28 cellular contexts compared by ENCODE assay signal in the genomic region with DNA sequence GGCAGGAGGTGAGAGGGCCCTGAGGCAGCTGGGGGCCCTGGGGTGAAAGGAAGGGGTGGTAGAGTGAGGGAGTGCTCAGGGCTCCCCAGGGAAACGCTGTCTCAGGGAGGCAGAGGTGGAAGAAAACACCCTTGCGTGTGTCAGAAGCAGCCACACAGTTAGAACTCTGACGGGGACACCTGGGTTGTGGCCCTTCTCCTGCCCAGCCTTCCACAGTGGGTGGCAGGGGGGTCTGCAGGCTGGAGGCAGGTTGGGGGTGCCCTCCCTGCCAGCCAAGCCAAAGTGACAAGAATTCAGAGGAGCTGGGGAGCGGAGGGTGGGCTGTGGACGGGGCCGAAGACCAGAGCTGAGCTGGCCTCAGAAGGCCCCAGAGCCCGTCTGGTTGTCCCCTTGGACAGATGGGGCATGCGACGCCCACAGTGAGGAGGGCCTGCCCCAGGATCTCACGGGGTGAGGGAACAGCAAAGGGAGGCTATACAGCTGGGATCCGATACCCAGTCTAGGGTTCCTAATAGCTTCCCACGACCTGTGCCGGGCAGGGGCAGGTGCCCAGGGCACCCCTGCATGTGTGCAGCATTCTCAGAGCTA.
"Had no signal": no experiment of that assay in that cellular context is flagged by ENCODE, and none has a peak within 500 bp of the region (broad histone marks: within the 10 kb centered on the region; RNA-seq: fewer than 3 reads in every experiment).

No MANE protein-coding gene starts in this region.

- H3K4me1 ChIP-seq: gastrocnemius medialis, left ventricle myocardium inferior had no signal

- H3K27ac ChIP-seq: gastrocnemius medialis, hepatocyte, left ventricle myocardium inferior, neutrophil, skin epidermis, thoracic aorta, VCaP had no signal

- H3K4me3 Mint-ChIP-seq: activated naive CD8-positive, alpha-beta T cell; effector memory CD8-positive, alpha-beta T cell; mesothelial cell of epicardium; naive thymus-derived CD8-positive, alpha-beta T cell had no signal

- DNase-seq: activated CD4-positive, alpha-beta T cell treated with anti-CD3 and anti-CD28 coated beads for 48 hours; activated CD4-positive, alpha-beta T cell treated with anti-CD3 and anti-CD28 coated beads, Interleukin-2, amount 50 U/mL, for 48 hours; activated CD8-positive, alpha-beta memory T cell treated with anti-CD3 and anti-CD28 coated beads for 24 hours; activated effector memory CD4-positive, alpha-beta T cell treated with Interleukin-2 at 50 U/mL for 16 hours; activated naive CD4-positive, alpha-beta T cell treated with Interleukin-2 at 50 U/mL for 16 hours; cerebellar nuclear complex; cortex of kidney; effector memory CD8-positive, alpha-beta T cell; erythroblast; islet precursor cell; left ventricle myocardium inferior; naive thymus-derived CD8-positive, alpha-beta T cell; stimulated activated CD4-positive, alpha-beta T cell treated with anti-CD3 and anti-CD28 coated beads, Interleukin-12 subunit alpha, Interleukin-12 subunit beta, amount 100 ng/mL, for 4 hours; stimulated activated CD4-positive, alpha-beta T cell treated with anti-CD3 and anti-CD28 coated beads, Interleukin-4, amount 100 ng/mL, for 1 hour; stimulated activated naive CD8-positive, alpha-beta T cell treated with anti-CD3 and anti-CD28 coated beads, Interleukin-15, Interleukin-2, amounts not matched to agents 100 U/mL and 50 U/mL, for 24 hours; T-helper 9 cell; trophoblast cell had no signal

- ATAC-seq: activated CD4-positive, CD25-positive, alpha-beta regulatory T cell treated with anti-CD3 and anti-CD28 coated beads, Interleukin-2, amount 50 U/mL, for 24 hours; effector memory CD8-positive, alpha-beta T cell; gastrocnemius medialis; naive thymus-derived CD8-positive, alpha-beta T cell; sciatic nerve; stimulated activated naive CD8-positive, alpha-beta T cell treated with anti-CD3 and anti-CD28 coated beads, Interleukin-15, Interleukin-2, amounts not matched to agents 100 U/mL and 50 U/mL, for 24 hours had no signal

- H3K4me1 Mint-ChIP-seq: naive thymus-derived CD8-positive, alpha-beta T cell had no signal

- H3K79me2 ChIP-seq: hepatocyte had no signal

- FAIRE-seq: TTC549 had no signal

- H3K36me3 ChIP-seq: gastrocnemius medialis, left ventricle myocardium inferior, neutrophil, thoracic aorta had no signal

- H3K9me3 ChIP-seq: gastrocnemius medialis, left ventricle myocardium inferior, neutrophil, thoracic aorta had no signal

- H3K4me3 ChIP-seq: gastrocnemius medialis, hepatocyte, left ventricle myocardium inferior, skin epidermis, thoracic aorta had no signal

- H3K9me3 Mint-ChIP-seq: effector memory CD8-positive, alpha-beta T cell; mesothelial cell of epicardium had no signal

- H3K36me3 Mint-ChIP-seq: activated naive CD8-positive, alpha-beta T cell; mesothelial cell of epicardium; naive thymus-derived CD8-positive, alpha-beta T cell had no signal

- H3K4me2 ChIP-seq: hepatocyte had no signal

- H3K27ac Mint-ChIP-seq: activated naive CD8-positive, alpha-beta T cell; effector memory CD8-positive, alpha-beta T cell; mesothelial cell of epicardium; naive thymus-derived CD8-positive, alpha-beta T cell had no signal

- H2AFZ ChIP-seq: hepatocyte had no signal
